Comparison of ENCODE assay signal across 21 cellular contexts in the genomic region with DNA sequence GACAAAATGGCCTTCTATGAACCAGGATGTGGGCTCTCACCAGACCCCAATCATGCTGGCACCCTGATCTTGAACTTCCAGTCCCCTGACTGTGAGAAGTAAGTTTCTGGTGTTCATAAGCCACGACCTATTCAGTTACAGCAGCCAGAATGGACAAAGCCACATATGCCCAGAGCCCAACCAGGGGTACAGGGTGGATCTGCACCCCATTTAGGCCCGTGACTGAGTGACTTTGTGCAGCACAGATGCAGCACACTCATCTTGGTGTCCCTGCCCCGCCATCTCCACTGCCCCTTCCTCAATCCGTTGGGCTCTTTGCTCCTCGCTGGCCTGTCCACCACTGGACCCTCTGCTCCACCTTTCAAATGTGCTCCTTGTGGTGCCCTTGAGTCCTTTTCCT.
"Had no signal": no experiment of that assay in that cellular context is flagged by ENCODE, and none has a peak within 500 bp of the region (broad histone marks: within the 10 kb centered on the region; RNA-seq: fewer than 3 reads in every experiment).

No MANE protein-coding gene starts in this region.

- H3K9me3 ChIP-seq: SJCRH30 had no signal

- H3K4me2 ChIP-seq: PC-9 had no signal

- H3K27me3 ChIP-seq: Peyer's patch, SJCRH30 had no signal

- H3K27ac ChIP-seq: HL-60, PC-9, Peyer's patch, SJCRH30 had no signal

- H2AFZ ChIP-seq: PC-9 had no signal

- H3K4me3 ChIP-seq: PC-9, Peyer's patch, SJCRH30 had no signal

- H3K36me3 ChIP-seq: Peyer's patch, SJCRH30 had no signal

- H3K4me1 ChIP-seq: Peyer's patch had no signal

- DNase-seq: KBM-7, MV-4-11, NCI-H1048, NCI-H1105, NCI-H1436 treated with DMSO at 0.1 percent for 48 hours, NCI-H1694, NCI-H187 treated with DMSO at 0.1 percent for 48 hours, NCI-H2029 treated with DMSO at 0.1 percent for 48 hours, NCI-H2171 treated with DMSO at 0.1 percent for 48 hours, NCI-H345, NCI-H446 treated with DMSO at 0.1 percent for 48 hours, NCI-H510A treated with DMSO at 0.1 percent for 48 hours, NCI-H526, OCI-M1, PC-9, SHP77 treated with DMSO at 0.1 percent for 48 hours had no signal

- ATAC-seq: Right ventricle myocardium inferior, SK-N-SH treated with all-trans-retinoic acid at 6 μM for 48 hours had no signal
